34 cellular contexts compared by ENCODE assay signal in the genomic region with DNA sequence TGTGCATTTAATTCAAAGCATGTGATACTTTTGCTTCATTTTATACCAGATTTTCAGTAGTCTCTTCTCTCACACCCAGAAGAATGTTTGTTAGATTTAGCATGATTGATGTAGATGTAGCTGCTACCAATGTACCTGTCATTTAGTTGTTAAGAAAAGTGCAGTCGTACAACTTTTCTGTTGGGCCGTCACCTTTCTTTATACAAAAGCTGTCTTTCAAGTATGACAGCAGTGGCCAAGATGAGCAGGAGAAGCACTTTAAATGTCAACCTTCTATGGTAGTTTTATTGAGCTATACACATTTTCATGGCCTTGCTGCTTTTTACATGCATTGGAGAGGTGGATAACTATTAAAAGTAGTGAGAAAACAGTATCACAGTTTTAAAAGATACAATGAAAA.
"Had no signal": no experiment of that assay in that cellular context is flagged by ENCODE, and none has a peak within 500 bp of the region (broad histone marks: within the 10 kb centered on the region; RNA-seq: fewer than 3 reads in every experiment).

No MANE protein-coding gene starts in this region.

- DNase-seq: Karpas-422, Kasumi-1, KG1, MG63, MM.1S, MV-4-11, NCI-H1048, NCI-H1092, NCI-H1092 treated with DMSO at 0.1 percent for 48 hours, NCI-H1105, NCI-H1105 treated with DMSO at 0.1 percent for 48 hours, NCI-H1417, NCI-H1417 treated with DMSO at 0.1 percent for 48 hours, NCI-H1436, NCI-H1436 treated with DMSO at 0.1 percent for 48 hours, NCI-H146, NCI-H1694, NCI-H1694 treated with DMSO at 0.1 percent for 48 hours, NCI-H187, NCI-H187 treated with DMSO at 0.1 percent for 48 hours, NCI-H1930, NCI-H2029, NCI-H2029 treated with DMSO at 0.1 percent for 48 hours, NCI-H2081, NCI-H2081 treated with DMSO at 0.1 percent for 48 hours, NCI-H2107, NCI-H2171, NCI-H2171 treated with DMSO at 0.1 percent for 48 hours, NCI-H226, NCI-H345, NCI-H446, NCI-H446 treated with DMSO at 0.1 percent for 48 hours, NCI-H510A had no signal

- H3K36me3 ChIP-seq: MG63 had no signal

- H3K9ac ChIP-seq: KMS-11 had no signal

- H3K4me2 ChIP-seq: KMS-11 had no signal

- H3K4me3 ChIP-seq: MG63 had no signal

- H3K9me3 ChIP-seq: MG63 had no signal

- H3K27me3 ChIP-seq: MG63 had no signal

- H3K27ac ChIP-seq: KMS-11 had no signal
